Comparison of ENCODE assay signal across 9 cellular contexts in genomic region chr7:23472974-23473847, GRCh38. TPM values are rescaled to one million over a fixed set of nuclear protein-coding genes. Genes with fewer than 3 reads are reported as not detected.
DNase-seq lines count a peak whose midpoint lies in the region; ATAC-seq and TF ChIP-seq lines count a peak whose summit lies in the region.
"Had no signal": no experiment of that assay in that cellular context is flagged by ENCODE, and none has a peak within 500 bp of the region (broad histone marks: within the 10 kb centered on the region; RNA-seq: fewer than 3 reads in every experiment).

No MANE protein-coding gene starts in this region.

- DNase-seq in Calu3, result no peak
- peak; percentile 24 for DNase-seq in Jurkat, Clone E6-1 (ENCODE audit: low read depth, low spot score)
- DNase-seq in WERI-Rb-1, result peak; percentile 25
- no peak for DNase-seq in left lobe of liver (ENCODE audit: low spot score)
- no peak for DNase-seq in HPDE6-E6E7 (ENCODE audit: extremely low spot score)
- DNase-seq in vagina (ENCODE audit: extremely low spot score in 2 of 2), result no peak
- DNase-seq in NOMO-1 treated with dmso at 0.1 percent for 144 hours (lab: John Stamatoyannopoulos, UW; ENCODE audit: unreplicated experiment), result no peak

- intact Hi-C loops in Calu3 (cut with micrococcal nuclease; ENCODE audit: unreplicated experiment), result no loop called here
- intact Hi-C loops in vagina (cut with DNase I), result no loop called here

- H3K9me3 ChIP-seq in WERI-Rb-1 (ENCODE audit: severe bottlenecking), result no peaks in the 10 kb centered on the region
- H3K9me3 ChIP-seq in vagina, result no peaks in the 10 kb centered on the region
- H3K9me3 ChIP-seq: right lobe of liver had no signal

- H3K36me3 Mint-ChIP-seq in Calu3 (ENCODE audit: insufficient read depth, unreplicated experiment), result peaks cover 75% of the 10 kb centered on the region

- H3K4me3 Mint-ChIP-seq in Calu3 (ENCODE audit: low read depth, unreplicated experiment), result peak overlapping the region; percentile 87

- H3K27me3 ChIP-seq in WERI-Rb-1 (ENCODE audit: insufficient read depth, low read depth, severe bottlenecking), result no peaks in the 10 kb centered on the region
- H3K27me3 ChIP-seq in vagina, result peaks cover 36% of the 10 kb centered on the region

- peak overlapping the region; percentile 75 for H3K4me3 ChIP-seq in Jurkat, Clone E6-1 (ENCODE audit: low read length)
- peak overlapping the region; percentile 93 for H3K4me3 ChIP-seq in WERI-Rb-1 (ENCODE audit: low read depth, low read length)
- H3K4me3 ChIP-seq in vagina, result no peak overlapping the region

- no peaks in the 10 kb centered on the region for H3K27me3 Mint-ChIP-seq in Calu3 (ENCODE audit: unreplicated experiment)

- H3K36me3 ChIP-seq in WERI-Rb-1, result no peaks in the 10 kb centered on the region; the same call in 1 of the 2 replicates
- H3K36me3 ChIP-seq in vagina, result no peaks in the 10 kb centered on the region
- H3K36me3 ChIP-seq: right lobe of liver had no signal

- TF ChIP-seq POLR2A in vagina (IDR thresholded peaks at IDR 0.05), result no peak

- H3K27ac ChIP-seq in WERI-Rb-1 (peak overlapping the region; percentile 99), vagina (no peak overlapping the region)
- H3K27ac ChIP-seq: right lobe of liver had no signal

- TF ChIP-seq CTCF in Calu3 (IDR thresholded peaks at IDR 0.05; ENCODE audit: unreplicated experiment) (no peak), WERI-Rb-1 (IDR thresholded peaks at IDR 0.05; ENCODE audit: low read depth, low read length) (no peak), vagina (IDR thresholded peaks at IDR 0.05) (no peak)

- CTCF ChIA-PET in Calu3 (lab: Charles Lee), result interaction anchor here (0.6 to 1.3 kb wide), 6 partner anchors 10 to 215 kb away, joined by 3 to 4 read pairs (median 3); no protein-coding TSS in a partner anchor

- peaks cover 19% of the 10 kb centered on the region for H3K4me1 Mint-ChIP-seq in Calu3 (ENCODE audit: low read depth, unreplicated experiment)

- H3K27ac Mint-ChIP-seq in Calu3 (ENCODE audit: unreplicated experiment), result peak overlapping the region; percentile 67

- no peaks in the 10 kb centered on the region for H3K9me3 Mint-ChIP-seq in Calu3 (ENCODE audit: low read depth, unreplicated experiment)

- peak; percentile 40 for ATAC-seq in left lobe of liver
- no peak for ATAC-seq in HG02938 (IDR thresholded peaks at IDR 0.05; ENCODE audit: unreplicated experiment)

- BruUV-seq in Calu3 (replicated peaks; lab: Mats Ljungman, UMichigan), result no TSS peak

- H3K4me1 ChIP-seq in vagina, result peaks cover 42% of the 10 kb centered on the region

RNA-seq across cellular contexts. Expression of gene IGF2BP3, which starts 2.9 kb away (rescaled TPM):
- total RNA-seq in Calu3 (2022) (111 and 114 TPM in 2 replicates), left lobe of liver (0.78 TPM), vagina (11.8 TPM)
- 41.1 TPM for polyA plus RNA-seq in Jurkat, Clone E6-1 (2012; ENCODE audit: insufficient read depth, insufficient read length)

RNA-seq across cellular contexts. Expression of gene TRA2A, which starts 58.6 kb away (rescaled TPM):
- total RNA-seq in Calu3 (2022), result 136 and 143 TPM in 2 replicates
- polyA plus RNA-seq in Jurkat, Clone E6-1 (2012; ENCODE audit: insufficient read depth, insufficient read length), result 101 TPM
- 28.4 TPM for total RNA-seq in left lobe of liver
- 71.7 TPM for total RNA-seq in vagina

Comparison
In these comparisons a context has a peak if more than half of its experiments do, and no peak if none do; other contexts are left out.
1. DNase-seq: peak in Jurkat, Clone E6-1 (single experiment) and WERI-Rb-1 (single experiment); none in Calu3 (single experiment), left lobe of liver (single experiment), HPDE6-E6E7 (single experiment), vagina (0 of 2) and NOMO-1 treated with dmso at 0.1 percent for 144 hours (single experiment).
2. H3K4me3 ChIP-seq: peak in Jurkat, Clone E6-1 (single experiment) and WERI-Rb-1 (single experiment); none in vagina (0 of 2).